ENCODE assay signal across 23 cellular contexts in the genomic region with DNA sequence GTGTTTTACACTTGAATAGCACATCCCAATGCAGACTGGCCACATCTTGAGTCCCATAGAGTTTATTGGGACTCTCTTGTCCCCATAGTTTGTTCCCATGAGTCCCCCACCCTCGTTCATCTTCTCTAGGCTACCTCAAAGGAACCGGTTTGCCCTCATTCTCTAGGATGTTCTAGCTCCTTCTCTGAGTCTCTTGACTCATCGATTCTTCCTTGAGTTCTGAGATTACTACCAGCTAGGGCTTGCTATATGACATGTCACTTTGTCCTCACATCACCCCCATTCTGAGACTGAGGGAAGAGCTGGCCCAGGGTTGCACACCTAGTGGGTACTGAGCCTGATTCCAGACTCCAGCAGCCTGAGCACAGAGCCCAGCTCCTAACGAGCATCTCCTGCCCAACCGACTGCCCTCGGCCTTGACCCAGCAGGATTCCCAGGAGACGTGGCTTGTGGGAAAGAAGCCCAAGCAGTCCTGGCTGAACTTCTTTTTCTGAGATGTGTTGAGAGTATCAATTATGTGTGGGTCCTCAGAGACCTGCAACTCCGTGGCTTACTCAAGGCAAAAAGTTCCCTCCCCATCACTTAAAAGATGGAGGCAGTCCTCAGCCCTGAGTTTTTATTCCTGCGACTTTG. TPM values are rescaled to one million over a fixed set of nuclear protein-coding genes. Genes with fewer than 3 reads are reported as not detected.
DNase-seq lines count a peak whose midpoint lies in the region; ATAC-seq, FAIRE-seq and TF ChIP-seq lines count a peak whose summit lies in the region.
"Had no signal": no experiment of that assay in that cellular context is flagged by ENCODE, and none has a peak within 500 bp of the region (broad histone marks: within the 10 kb centered on the region; RNA-seq: fewer than 3 reads in every experiment).

No MANE protein-coding gene starts in this region.

- peaks cover 0 to 2% of the 10 kb centered on the region in 2 experiments for H3K4me1 ChIP-seq in trophoblast cell (ENCODE audit: control insufficient read depth in 1 of 2, insufficient read depth in 2 of 2, low read length in 2 of 2)

- no peaks in the 10 kb centered on the region for H3K27me3 ChIP-seq in trophoblast cell (ENCODE audit: insufficient read depth, low read length)
- H3K27me3 ChIP-seq: SJCRH30 had no signal

- CTCF ChIA-PET in Calu3 (lab: Charles Lee) (interaction anchor here (2.3 kb wide), 1 partner anchor 42 kb away, joined by 6 read pairs; a partner anchor contains a TSS), WTC11 (lab: Charles Lee) (interaction anchor here (1.3 to 1.8 kb wide), 2 partner anchors 10 to 77 kb away, joined by 3 to 4 read pairs; no protein-coding TSS in a partner anchor)

- H4K8ac ChIP-seq in trophoblast cell (ENCODE audit: low read depth, low read length) = no peak overlapping the region

- H3K27ac Mint-ChIP-seq in Calu3 (ENCODE audit: unreplicated experiment) (peak overlapping the region; percentile 69), WTC11 (peak overlapping the region; percentile 91)
- H3K27ac Mint-ChIP-seq: HFFc6 had no signal

- no peaks in the 10 kb centered on the region for H3K9me3 Mint-ChIP-seq in Calu3 (ENCODE audit: low read depth, unreplicated experiment)
- H3K9me3 Mint-ChIP-seq in WTC11 = no peaks in the 10 kb centered on the region
- no peaks in the 10 kb centered on the region for H3K9me3 Mint-ChIP-seq in activated T-cell treated with anti-CD3 and anti-CD28 coated beads, Interleukin-2, amount 50 U/mL, for 4 hours
- H3K9me3 Mint-ChIP-seq: HFFc6 had no signal

- WGBS in trophoblast cell (ENCODE audit: extremely low coverage, insufficient coverage, insufficient read length) = no CpG with 5 or more reads among the region's 9 CpGs

- H3K36me3 Mint-ChIP-seq in Calu3 (ENCODE audit: insufficient read depth, unreplicated experiment) (peaks cover 56% of the 10 kb centered on the region), WTC11 (no peaks in the 10 kb centered on the region)
- no peaks in the 10 kb centered on the region for H3K36me3 Mint-ChIP-seq in activated T-cell treated with anti-CD3 and anti-CD28 coated beads, Interleukin-2, amount 50 U/mL, for 4 hours (ENCODE audit: insufficient read depth)

- H3K4me1 Mint-ChIP-seq in Calu3 (ENCODE audit: low read depth, unreplicated experiment) = peaks cover 70% of the 10 kb centered on the region
- H3K4me1 Mint-ChIP-seq in WTC11 = peaks cover 37% of the 10 kb centered on the region
- no peaks in the 10 kb centered on the region for H3K4me1 Mint-ChIP-seq in activated T-cell treated with anti-CD3 and anti-CD28 coated beads, Interleukin-2, amount 50 U/mL, for 4 hours (ENCODE audit: low read depth)

- H2BK12ac ChIP-seq in trophoblast cell (ENCODE audit: low read length) = no peak overlapping the region

- POLR2A ChIA-PET in WTC11 (lab: Charles Lee) = interaction anchor here (1.0 kb wide), 1 partner anchor 8 kb away, joined by 4 read pairs; no protein-coding TSS in a partner anchor

- TF ChIP-seq POLR2A in GM12891 (IDR thresholded peaks at IDR 0.05; ENCODE audit: low read depth, low read length) (no peak), H54 (IDR thresholded peaks at IDR 0.05; ENCODE audit: low read depth, low read length) (no peak)

- H4K12ac ChIP-seq in trophoblast cell (ENCODE audit: low read depth, low read length) = no peak overlapping the region

- H3K4ac ChIP-seq in trophoblast cell (ENCODE audit: low read depth, low read length) = no peak overlapping the region

- H3K18ac ChIP-seq in trophoblast cell (ENCODE audit: low read length) = no peak overlapping the region

- H3K9ac ChIP-seq in trophoblast cell (ENCODE audit: low read length) = no peak overlapping the region

- FAIRE-seq in GM12891 (lab: Jason Lieb, UNC) (no peak), H54 (lab: Jason Lieb, UNC) (no peak)
- FAIRE-seq: GM19239, HepG2 had no signal

- no peak overlapping the region for H3K4me3 ChIP-seq in trophoblast cell (ENCODE audit: low read depth, low read length)
- H3K4me3 ChIP-seq: SJCRH30 had no signal

- no peak overlapping the region for H2BK5ac ChIP-seq in trophoblast cell (ENCODE audit: low read depth, low read length, poor library complexity)

- no peak for ATAC-seq in WTC11
- ATAC-seq in esophagus mucosa = peak; percentile 82
- no peak for ATAC-seq in activated T-cell treated with anti-CD3 and anti-CD28 coated beads, Interleukin-2, amount 50 U/mL, for 4 hours
- ATAC-seq: HepG2 had no signal

- H3K23ac ChIP-seq in trophoblast cell (ENCODE audit: low read length) = no peak overlapping the region

- H2BK120ac ChIP-seq in trophoblast cell (ENCODE audit: insufficient read depth, low read length, poor library complexity) = no peak overlapping the region

- no peak for TF ChIP-seq CTCF in Calu3 (IDR thresholded peaks at IDR 0.05; ENCODE audit: unreplicated experiment)
- TF ChIP-seq CTCF in WTC11 (IDR thresholded peaks at IDR 0.05) = no peak

- no peaks in the 10 kb centered on the region for H3K9me3 ChIP-seq in trophoblast cell (ENCODE audit: insufficient read depth, low read depth, low read length)
- H3K9me3 ChIP-seq: SJCRH30 had no signal

- H3K27me3 Mint-ChIP-seq in Calu3 (ENCODE audit: unreplicated experiment) (no peaks in the 10 kb centered on the region), WTC11 (ENCODE audit: low read depth) (no peaks in the 10 kb centered on the region)
- peaks cover 4% of the 10 kb centered on the region for H3K27me3 Mint-ChIP-seq in activated T-cell treated with anti-CD3 and anti-CD28 coated beads, Interleukin-2, amount 50 U/mL, for 4 hours (ENCODE audit: low read depth)

- no peak for DNase-seq in Calu3
- no peak for DNase-seq in WTC11 (ENCODE audit: low spot score)
- peak; percentile 23 to 57 for DNase-seq in trophoblast cell
- DNase-seq in GM12891 (ENCODE audit: insufficient read length, low spot score) = no peak
- DNase-seq in activated T-cell treated with anti-CD3 and anti-CD28 coated beads, Interleukin-2, amount 50 U/mL, for 4 hours = no peak
- no peak for DNase-seq in H54 (ENCODE audit: insufficient read length, low spot score)
- DNase-seq: ACHN, DMS 273 treated with DMSO at 0.1 percent for 48 hours, GDM1, GOT3, HFFc6, KBM-7, NCI-H1694 treated with DMSO at 0.1 percent for 48 hours, NCI-H2107, NCI-H2227 treated with DMSO at 0.1 percent for 48 hours, NCI-H524, NCI-H82, RPMI8226, SJCRH30 had no signal

- H3K79me2 ChIP-seq in trophoblast cell (ENCODE audit: control insufficient read depth, insufficient read depth, low read length, poor library complexity) = no peaks in the 10 kb centered on the region

- BruUV-seq in Calu3 (replicated peaks; lab: Mats Ljungman, UMichigan) = no TSS peak

- H2AK5ac ChIP-seq in trophoblast cell (ENCODE audit: low read length) = no peak overlapping the region

- H3K36me3 ChIP-seq in trophoblast cell (ENCODE audit: control insufficient read depth in 1 of 2, insufficient read depth in 2 of 2, low read length in 2 of 2) = no peaks in the 10 kb centered on the region
- H3K36me3 ChIP-seq: SJCRH30 had no signal

- no peak overlapping the region for H3K14ac ChIP-seq in trophoblast cell (ENCODE audit: low read length)

- H3K27ac ChIP-seq in trophoblast cell (ENCODE audit: low read depth, low read length) = no peak overlapping the region
- H3K27ac ChIP-seq: C4-2B, SJCRH30 had no signal

- H2AFZ ChIP-seq in trophoblast cell (ENCODE audit: insufficient read depth, low read length, poor library complexity) = no peak overlapping the region

- H3K4me3 Mint-ChIP-seq in Calu3 (ENCODE audit: low read depth, unreplicated experiment) (no peak overlapping the region), WTC11 (no peak overlapping the region)
- no peak overlapping the region for H3K4me3 Mint-ChIP-seq in activated T-cell treated with anti-CD3 and anti-CD28 coated beads, Interleukin-2, amount 50 U/mL, for 4 hours
- H3K4me3 Mint-ChIP-seq: HFFc6 had no signal

- no peak overlapping the region for H3K4me2 ChIP-seq in trophoblast cell (ENCODE audit: low read length)

- no peaks in the 10 kb centered on the region for H3K79me1 ChIP-seq in trophoblast cell (ENCODE audit: low read length)

- intact Hi-C loops in Calu3 (cut with micrococcal nuclease; ENCODE audit: unreplicated experiment) = no loop called here

- H4K91ac ChIP-seq in trophoblast cell (ENCODE audit: low read depth, low read length) = no peak overlapping the region

TF ChIP-seq in WTC11, 78 proteins besides CTCF, POLR2A, EP300 and RAD21 (continues in another document):
- TF ChIP-seq, protein P1, sequence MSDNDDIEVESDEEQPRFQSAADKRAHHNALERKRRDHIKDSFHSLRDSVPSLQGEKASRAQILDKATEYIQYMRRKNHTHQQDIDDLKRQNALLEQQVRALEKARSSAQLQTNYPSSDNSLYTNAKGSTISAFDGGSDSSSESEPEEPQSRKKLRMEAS (CRISPR knock-in tag; IDR thresholded peaks at IDR 0.05) = no peak
- TF ChIP-seq ZNF396 (CRISPR knock-in tag; IDR thresholded peaks at IDR 0.05; ENCODE audit: borderline replicate concordance) = no peak
- no peak for TF ChIP-seq PRRX2 (CRISPR knock-in tag; IDR thresholded peaks at IDR 0.05)

TF ChIP-seq in GM12891, 5 proteins besides CTCF, POLR2A, EP300 and RAD21:
- TF ChIP-seq PAX5 (IDR thresholded peaks at IDR 0.05; ENCODE audit: insufficient read depth, low read length, severe bottlenecking) (no peak), SPI1 (IDR thresholded peaks at IDR 0.05; ENCODE audit: low read depth, low read length) (no peak), POU2F2 (IDR thresholded peaks at IDR 0.05; ENCODE audit: low read depth, low read length) (no peak), TAF1 (IDR thresholded peaks at IDR 0.05; ENCODE audit: low read depth, low read length) (no peak), POLR2AphosphoS5 (IDR thresholded peaks at IDR 0.05; ENCODE audit: low read depth, low read length) (no peak)

RNA-seq across cellular contexts. Expression of a gene that starts 42.0 kb away (rescaled TPM):
- total RNA-seq in Calu3 (2022) = 43.6 and 47.6 TPM in 2 replicates
- total RNA-seq in WTC11 (2021) = 9.2 to 10.4 TPM (median 9.4 TPM) in 3 replicates
- 22.5 TPM for total RNA-seq in esophagus mucosa
- polyA plus RNA-seq in trophoblast cell (2013) = 17.2 and 18.7 TPM in 2 replicates
- 1.3 TPM for polyA plus RNA-seq in GM12891 (2012; ENCODE audit: low read depth, missing spikeins)
- under 1 TPM in 1 of 3 donors, not detected in 2; 0.27 TPM for total RNA-seq in activated T-cell treated with anti-CD3 and anti-CD28 coated beads, Interleukin-2, amount 50 U/mL, for 4 hours

RNA-seq across cellular contexts. Expression of a gene that starts 51.5 kb away (rescaled TPM):
- total RNA-seq in Calu3 (2022) (0.98 and 2.7 TPM in 2 replicates), WTC11 (2021) (2.6 to 3.0 TPM (median 2.9 TPM) in 3 replicates), esophagus mucosa (0.32 TPM)
- polyA plus RNA-seq in trophoblast cell (2013) = 0.06 and 0.11 TPM in 2 replicates
- 0.15 TPM for polyA plus RNA-seq in GM12891 (2012; ENCODE audit: low read depth, missing spikeins)
- total RNA-seq in activated T-cell treated with anti-CD3 and anti-CD28 coated beads, Interleukin-2, amount 50 U/mL, for 4 hours = under 1 TPM; 0.08 to 0.50 (median 0.20) TPM
- total RNA-seq: HepG2 had no signal
- polyA plus RNA-seq: HepG2 had no signal

Comparison
In these comparisons a context has a peak if more than half of its experiments do, and no peak if none do; other contexts are left out.
1. DNase-seq: peak in trophoblast cell (2 of 2); none in Calu3 (single experiment), WTC11 (single experiment), GM12891 (single experiment), activated T-cell treated with anti-CD3 and anti-CD28 coated beads, Interleukin-2, amount 50 U/mL, for 4 hours (single experiment) and H54 (single experiment).